8 cellular contexts compared by ENCODE assay signal in the genomic region with DNA sequence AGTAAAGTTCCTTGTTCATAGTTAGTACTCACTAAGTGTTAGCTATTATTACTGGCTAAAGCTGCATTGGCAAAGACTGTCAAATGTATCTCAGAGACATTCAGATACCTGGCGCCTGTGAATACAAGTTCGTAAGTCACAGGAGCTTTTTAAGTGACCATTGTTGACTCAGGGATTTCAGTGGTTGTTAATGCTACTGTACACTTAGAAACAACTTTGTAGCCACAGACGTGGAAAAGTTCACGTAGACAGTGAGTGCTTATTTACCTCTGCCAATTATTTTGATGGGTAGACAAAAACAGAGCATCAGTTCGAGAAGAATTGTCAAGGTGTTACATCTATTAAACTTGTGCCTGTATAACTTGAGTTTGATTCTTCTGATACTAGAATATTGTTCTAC.
"Had no signal": no experiment of that assay in that cellular context is flagged by ENCODE, and none has a peak within 500 bp of the region (broad histone marks: within the 10 kb centered on the region; RNA-seq: fewer than 3 reads in every experiment).

No MANE protein-coding gene starts in this region.

- ATAC-seq: HCT116 had no signal

- H3K9me3 ChIP-seq: HAP-1 had no signal

- H3K36me3 ChIP-seq: HAP-1 had no signal

- DNase-seq: GOT3, H7, HFFc6, KBM-7 had no signal

- H3K4me2 ChIP-seq: KMS-11 had no signal

- H3K27ac ChIP-seq: HL-60, KMS-11 had no signal

- H3K9ac ChIP-seq: KMS-11 had no signal

- H3K4me3 ChIP-seq: HAP-1 had no signal
